9 cellular contexts compared by ENCODE assay signal in genomic region chr3:115518100-115518852, GRCh38.
DNase-seq lines count a peak whose midpoint lies in the region; ATAC-seq lines count a peak whose summit lies in the region.
"Had no signal": no experiment of that assay in that cellular context is flagged by ENCODE, and none has a peak within 500 bp of the region (broad histone marks: within the 10 kb centered on the region; RNA-seq: fewer than 3 reads in every experiment).

No MANE protein-coding gene starts in this region.

- DNase-seq in Daoy (ENCODE audit: low read depth) (peak; percentile 95), NCI-H69 (lab: John Stamatoyannopoulos, UW) (peak; percentile 77), fibroblast of peridontal ligament (ENCODE audit: extremely low read depth) (peak; percentile 40), occipital lobe (lab: John Stamatoyannopoulos, UW) (peak; percentile 17), SHP77 treated with DMSO at 0.1 percent for 48 hours (lab: John Stamatoyannopoulos, UW) (no peak), Kasumi-1 (lab: John Stamatoyannopoulos, UW) (no peak)
- DNase-seq: NCI-H1048 had no signal

- ATAC-seq in HG02623 (IDR thresholded peaks at IDR 0.05; ENCODE audit: unreplicated experiment) (no peak), GM19351 (IDR thresholded peaks at IDR 0.05; ENCODE audit: unreplicated experiment) (no peak)

Comparison
In these comparisons a context has a peak if more than half of its experiments do, and no peak if none do; other contexts are left out.
1. DNase-seq: peak in Daoy (single experiment), NCI-H69 (single experiment), fibroblast of peridontal ligament (single experiment) and occipital lobe (single experiment); none in SHP77 treated with DMSO at 0.1 percent for 48 hours (single experiment) and Kasumi-1 (0 of 2).